In the genomic region with DNA sequence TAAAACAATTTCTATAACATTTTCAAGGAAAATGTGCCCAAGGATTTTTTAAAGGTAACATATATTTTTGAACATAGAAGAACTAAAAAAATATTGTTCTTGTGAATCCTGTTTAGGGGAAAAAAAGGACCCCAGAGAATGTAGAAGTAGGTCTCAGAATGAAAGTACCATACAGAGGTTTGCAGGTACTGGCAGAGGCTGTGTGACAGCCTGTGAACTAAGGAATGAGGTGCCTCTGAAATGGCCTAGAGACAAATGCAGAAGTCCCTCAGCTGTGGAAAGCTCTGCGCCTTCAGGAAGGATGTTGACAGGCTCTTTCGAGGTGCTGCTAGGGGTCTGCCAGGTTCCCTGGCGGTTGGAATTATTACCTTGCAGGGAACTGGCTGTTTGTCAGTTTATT, we compare ENCODE assay signal across 21 cellular contexts. TPM values are rescaled to one million over a fixed set of nuclear protein-coding genes. Genes with fewer than 3 reads are reported as not detected.
A peak's percentile ranks its signal among the peaks of the same experiment; 100 is the strongest.
DNase-seq lines count a peak whose midpoint lies in the region; ATAC-seq and TF ChIP-seq lines count a peak whose summit lies in the region.
"Had no signal": no experiment of that assay in that cellular context is flagged by ENCODE, and none has a peak within 500 bp of the region (broad histone marks: within the 10 kb centered on the region; RNA-seq: fewer than 3 reads in every experiment).

No MANE protein-coding gene starts in this region.

- peaks cover 11% of the 10 kb centered on the region for H3K9me3 Mint-ChIP-seq in glutamatergic neuron (ENCODE audit: unreplicated experiment)
- no peaks in the 10 kb centered on the region for H3K9me3 Mint-ChIP-seq in activated T-cell treated with anti-CD3 and anti-CD28 coated beads, Interleukin-2, amount 50 U/mL, for 24 hours
- H3K9me3 Mint-ChIP-seq: CD4-positive, alpha-beta T cell had no signal

- no peak overlapping the region for H3K27ac Mint-ChIP-seq in glutamatergic neuron (ENCODE audit: unreplicated experiment)
- H3K27ac Mint-ChIP-seq in activated T-cell treated with anti-CD3 and anti-CD28 coated beads, Interleukin-2, amount 50 U/mL, for 24 hours, result no peak overlapping the region
- H3K27ac Mint-ChIP-seq: CD4-positive, alpha-beta T cell had no signal

- peak; percentile 27 for DNase-seq in GM13977 (ENCODE audit: low spot score)
- peak; percentile 31 for DNase-seq in RPMI8226
- no peak for DNase-seq in glutamatergic neuron
- no peak for DNase-seq in activated CD4-positive, alpha-beta T cell treated with anti-CD3 and anti-CD28 coated beads for 1 hour
- DNase-seq in activated T-cell treated with anti-CD3 and anti-CD28 coated beads, Interleukin-2, amount 50 U/mL, for 24 hours, result no peak
- DNase-seq: CD4-positive, alpha-beta T cell; COR-L47; DMS 273 treated with DMSO at 0.1 percent for 48 hours; DND-41; H7; MG63; NCI-H1417; NCI-H1694 treated with DMSO at 0.1 percent for 48 hours; NCI-H2081 treated with DMSO at 0.1 percent for 48 hours; NCI-H2171 treated with DMSO at 0.1 percent for 48 hours; NCI-H524 treated with DMSO at 0.1 percent for 48 hours; NCI-H82; Peyer's patch; SJCRH30 had no signal

- peak overlapping the region; percentile 2 for H3K4me3 Mint-ChIP-seq in glutamatergic neuron (ENCODE audit: unreplicated experiment)
- no peak overlapping the region for H3K4me3 Mint-ChIP-seq in activated T-cell treated with anti-CD3 and anti-CD28 coated beads, Interleukin-2, amount 50 U/mL, for 24 hours
- H3K4me3 Mint-ChIP-seq: CD4-positive, alpha-beta T cell had no signal

- ATAC-seq in GM18511 (IDR thresholded peaks at IDR 0.05; ENCODE audit: unreplicated experiment), result no peak
- ATAC-seq in GM21786 (IDR thresholded peaks at IDR 0.05; ENCODE audit: unreplicated experiment), result no peak

- peaks cover 13% of the 10 kb centered on the region for H3K27me3 Mint-ChIP-seq in glutamatergic neuron (ENCODE audit: unreplicated experiment)
- peaks cover 77% of the 10 kb centered on the region for H3K27me3 Mint-ChIP-seq in activated T-cell treated with anti-CD3 and anti-CD28 coated beads, Interleukin-2, amount 50 U/mL, for 24 hours

- TF ChIP-seq CTCF in GM13977 (IDR thresholded peaks at IDR 0.05; ENCODE audit: extremely low read depth, insufficient read depth, missing control alignments), result no peak
- TF ChIP-seq CTCF in glutamatergic neuron (IDR thresholded peaks at IDR 0.05; ENCODE audit: partially characterized antibody, unreplicated experiment), result no peak

- in situ Hi-C loops in GM13977 (cut with MboI; ENCODE audit: low pct_unique_long_range_greater_than_20kb, low sequenced_read_pairs, unreplicated experiment), result no loop called here

- H3K4me1 Mint-ChIP-seq in glutamatergic neuron (ENCODE audit: low read depth, unreplicated experiment), result peaks cover 16% of the 10 kb centered on the region
- peaks cover 13% of the 10 kb centered on the region for H3K4me1 Mint-ChIP-seq in activated T-cell treated with anti-CD3 and anti-CD28 coated beads, Interleukin-2, amount 50 U/mL, for 24 hours (ENCODE audit: low read depth)

- H3K36me3 Mint-ChIP-seq in glutamatergic neuron (ENCODE audit: unreplicated experiment), result no peaks in the 10 kb centered on the region
- H3K36me3 Mint-ChIP-seq in activated T-cell treated with anti-CD3 and anti-CD28 coated beads, Interleukin-2, amount 50 U/mL, for 24 hours (ENCODE audit: low read depth), result no peaks in the 10 kb centered on the region

RNA-seq across cellular contexts. Expression of gene TUBB2B, which starts 8.5 kb away (rescaled TPM):
- total RNA-seq in glutamatergic neuron (ENCODE audit: unreplicated experiment), result 1,777 TPM
- total RNA-seq: CD4-positive, alpha-beta T cell had no signal

RNA-seq across cellular contexts. Expression of gene PSMG4, which starts 22.8 kb away (rescaled TPM):
- total RNA-seq in glutamatergic neuron (ENCODE audit: unreplicated experiment), result 37.2 TPM

Comparison
In these comparisons a context has a peak if more than half of its experiments do, and no peak if none do; other contexts are left out.
1. DNase-seq: peak in GM13977 (single experiment) and RPMI8226 (single experiment); none in glutamatergic neuron (single experiment), activated CD4-positive, alpha-beta T cell treated with anti-CD3 and anti-CD28 coated beads for 1 hour (single experiment) and activated T-cell treated with anti-CD3 and anti-CD28 coated beads, Interleukin-2, amount 50 U/mL, for 24 hours (single experiment).